In genomic region chr4:37769590-37769989, GRCh38 we compare ENCODE assay signal across 26 cellular contexts. TPM values are rescaled to one million over a fixed set of nuclear protein-coding genes. Genes with fewer than 3 reads are reported as not detected.
DNase-seq lines count a peak whose midpoint lies in the region; ATAC-seq, FAIRE-seq and TF ChIP-seq lines count a peak whose summit lies in the region.
"Had no signal": no experiment of that assay in that cellular context is flagged by ENCODE, and none has a peak within 500 bp of the region (broad histone marks: within the 10 kb centered on the region; RNA-seq: fewer than 3 reads in every experiment).

No MANE protein-coding gene starts in this region.

- DNase-seq in astrocyte (ENCODE audit: low read depth) (peak; percentile 16), body of pancreas (peak; percentile 42 to 68 (median 65)), pancreas (peak in 3 of 6 donors; percentile 46 to 56 (median 52)), coronary artery (ENCODE audit: low spot score) (no peak)
- DNase-seq: 8988T; ACHN; BE2C; C1 segment of cervical spinal cord; CD4-positive, alpha-beta memory T cell; CD4-positive, CD25-positive, alpha-beta regulatory T cell; CD8-positive, alpha-beta memory T cell; COR-L47; DMS 273 treated with DMSO at 0.1 percent for 48 hours; DMS153; DMS53; DMS79; DND-41; GDM1 had no signal

- no peaks in the 10 kb centered on the region for H3K27me3 ChIP-seq in astrocyte (ENCODE audit: insufficient read depth, low read length)
- no peaks in the 10 kb centered on the region for H3K27me3 ChIP-seq in body of pancreas
- no peaks in the 10 kb centered on the region for H3K27me3 ChIP-seq in pancreas
- H3K27me3 ChIP-seq: BE2C, BLaER1 had no signal

- H3K36me3 ChIP-seq in astrocyte (ENCODE audit: insufficient read depth, low read length) (no peaks in the 10 kb centered on the region), body of pancreas (replicated peaks in 1 of 2; ENCODE audit: insufficient read depth in 1 of 2, low read depth in 2 of 2) (no peaks in the 10 kb centered on the region), pancreas (no peaks in the 10 kb centered on the region)
- H3K36me3 ChIP-seq: BE2C, BLaER1 had no signal

- H3K4me2 ChIP-seq in astrocyte (ENCODE audit: low read length): no peak overlapping the region
- H3K4me2 ChIP-seq: BLaER1 had no signal

- no peak for TF ChIP-seq POLR2A in body of pancreas (IDR thresholded peaks at IDR 0.05)

- no peak overlapping the region for H3K27ac ChIP-seq in astrocyte (ENCODE audit: low read depth, low read length)
- peak overlapping the region in 2 of 4 donors; percentile 16 to 33 for H3K27ac ChIP-seq in body of pancreas
- H3K27ac ChIP-seq in pancreas: peak overlapping the region in 2 of 4 donors; percentile 28 to 52
- H3K27ac ChIP-seq in coronary artery: no peak overlapping the region
- H3K27ac ChIP-seq: BLaER1 had no signal

- H3K4me3 ChIP-seq in astrocyte (ENCODE audit: insufficient read depth, low read depth, low read length) (no peak overlapping the region), body of pancreas (no peak overlapping the region), pancreas (no peak overlapping the region), coronary artery (no peak overlapping the region)
- H3K4me3 ChIP-seq: BLaER1, GM12878 had no signal

- H4K20me1 ChIP-seq in astrocyte (ENCODE audit: insufficient read depth, low read length): no peaks in the 10 kb centered on the region
- H4K20me1 ChIP-seq: BLaER1 had no signal

- ATAC-seq in body of pancreas: peak; percentile 74
- ATAC-seq in pancreas: peak; percentile 71 to 86 (median 78)
- no peak for ATAC-seq in stimulated activated memory B cell treated with anti-CD40 and anti-IgM and Interleukin-4, amounts not matched to agents 10 μg/mL and 1 μg/mL and 100 μg/mL, for 72 hours
- ATAC-seq: GM12878 had no signal

- intact Hi-C loops in body of pancreas (cut with DNase I): no loop called here
- intact Hi-C loops in pancreas (cut with DNase I): no loop called here

- no peaks in the 10 kb centered on the region for H3K36me3 Mint-ChIP-seq in astrocyte (ENCODE audit: low read depth, unreplicated experiment)
- no peaks in the 10 kb centered on the region for H3K36me3 Mint-ChIP-seq in stimulated activated memory B cell treated with anti-CD40 and anti-IgM and Interleukin-4, amounts not matched to agents 10 μg/mL and 1 μg/mL and 100 μg/mL, for 72 hours
- H3K36me3 Mint-ChIP-seq: CD14-positive monocyte; CD4-positive, alpha-beta memory T cell had no signal

- no peak for FAIRE-seq in astrocyte (lab: Jason Lieb, UNC)
- peak; percentile 49 for FAIRE-seq in pancreas (lab: Jason Lieb, UNC)
- FAIRE-seq: A204.1, GM12878, GM12892, GM18507, GM19239 had no signal

- no peak overlapping the region for H3K27ac Mint-ChIP-seq in astrocyte (ENCODE audit: unreplicated experiment)
- no peak overlapping the region for H3K27ac Mint-ChIP-seq in stimulated activated memory B cell treated with anti-CD40 and anti-IgM and Interleukin-4, amounts not matched to agents 10 μg/mL and 1 μg/mL and 100 μg/mL, for 72 hours
- H3K27ac Mint-ChIP-seq: CD14-positive monocyte; CD4-positive, alpha-beta memory T cell; CD4-positive, CD25-positive, alpha-beta regulatory T cell; CD8-positive, alpha-beta memory T cell had no signal

- H3K79me2 ChIP-seq in astrocyte (ENCODE audit: insufficient read depth, low read length): no peaks in the 10 kb centered on the region

- H3K4me1 Mint-ChIP-seq in astrocyte (ENCODE audit: low read depth, unreplicated experiment): peaks cover 1% of the 10 kb centered on the region
- H3K4me1 Mint-ChIP-seq in stimulated activated memory B cell treated with anti-CD40 and anti-IgM and Interleukin-4, amounts not matched to agents 10 μg/mL and 1 μg/mL and 100 μg/mL, for 72 hours: peaks cover 6% of the 10 kb centered on the region

- 24 to 32% methylated on average over 2 of the region's 2 CpGs for WGBS in body of pancreas, 2 donors
- WGBS in pancreas, 2 donors: 46 to 58% methylated on average over 2 of the region's 2 CpGs

- peaks cover 3% of the 10 kb centered on the region for H3K9me3 Mint-ChIP-seq in astrocyte (ENCODE audit: unreplicated experiment)
- no peaks in the 10 kb centered on the region for H3K9me3 Mint-ChIP-seq in stimulated activated memory B cell treated with anti-CD40 and anti-IgM and Interleukin-4, amounts not matched to agents 10 μg/mL and 1 μg/mL and 100 μg/mL, for 72 hours
- H3K9me3 Mint-ChIP-seq: CD8-positive, alpha-beta memory T cell had no signal

- H3K4me1 ChIP-seq in astrocyte (ENCODE audit: insufficient read depth, low read length): no peaks in the 10 kb centered on the region
- peaks cover 51% of the 10 kb centered on the region for H3K4me1 ChIP-seq in body of pancreas
- H3K4me1 ChIP-seq in pancreas: peaks cover 4 to 53% (median 35%) of the 10 kb centered on the region in 3 donors
- H3K4me1 ChIP-seq: BE2C, BLaER1 had no signal

- no peak for TF ChIP-seq CTCF in astrocyte (IDR thresholded peaks at IDR 0.05; ENCODE audit: insufficient read depth, low read depth, low read length)
- no peak for TF ChIP-seq CTCF in body of pancreas (IDR thresholded peaks at IDR 0.05)
- TF ChIP-seq CTCF in pancreas (IDR thresholded peaks at IDR 0.05): no peak
- no peak for TF ChIP-seq CTCF in coronary artery (IDR thresholded peaks at IDR 0.05)

- no peak overlapping the region for H2AFZ ChIP-seq in astrocyte (ENCODE audit: low read depth, low read length)

- no peak overlapping the region for H3K9ac ChIP-seq in astrocyte (ENCODE audit: low read length)
- H3K9ac ChIP-seq: BLaER1 had no signal

- no peak overlapping the region for H3K4me3 Mint-ChIP-seq in astrocyte (ENCODE audit: unreplicated experiment)
- no peak overlapping the region for H3K4me3 Mint-ChIP-seq in stimulated activated memory B cell treated with anti-CD40 and anti-IgM and Interleukin-4, amounts not matched to agents 10 μg/mL and 1 μg/mL and 100 μg/mL, for 72 hours
- H3K4me3 Mint-ChIP-seq: CD14-positive monocyte; CD4-positive, alpha-beta memory T cell; CD4-positive, CD25-positive, alpha-beta regulatory T cell; CD8-positive, alpha-beta memory T cell had no signal

- H3K27me3 Mint-ChIP-seq in astrocyte (ENCODE audit: low read depth, unreplicated experiment): peaks cover 11% of the 10 kb centered on the region
- no peaks in the 10 kb centered on the region for H3K27me3 Mint-ChIP-seq in stimulated activated memory B cell treated with anti-CD40 and anti-IgM and Interleukin-4, amounts not matched to agents 10 μg/mL and 1 μg/mL and 100 μg/mL, for 72 hours
- H3K27me3 Mint-ChIP-seq: CD4-positive, alpha-beta memory T cell; CD4-positive, CD25-positive, alpha-beta regulatory T cell; CD8-positive, alpha-beta memory T cell had no signal

- H3K9me3 ChIP-seq in astrocyte (ENCODE audit: insufficient read depth, low read depth, low read length) (no peaks in the 10 kb centered on the region), body of pancreas (no peaks in the 10 kb centered on the region), pancreas (no peaks in the 10 kb centered on the region)
- H3K9me3 ChIP-seq: BE2C, BLaER1 had no signal

RNA-seq across cellular contexts. Expression of gene PGM2, which starts 56.9 kb away (rescaled TPM):
- total RNA-seq in astrocyte (23.8 and 24.4 TPM in 2 replicates), body of pancreas (10 to 100 TPM in 1 of 2 donors, 1 to 10 TPM in 1; 6.0 to 39.2 TPM), pancreas (10 to 100 TPM in 1 of 6 donors, 1 to 10 TPM in 5; 4.8 to 15.1 (median 9.1) TPM)
- 1 to 10 TPM; 2.1 to 4.6 TPM for polyA plus RNA-seq in pancreas
